Comparison of ENCODE assay signal across 10 cellular contexts in the genomic region with DNA sequence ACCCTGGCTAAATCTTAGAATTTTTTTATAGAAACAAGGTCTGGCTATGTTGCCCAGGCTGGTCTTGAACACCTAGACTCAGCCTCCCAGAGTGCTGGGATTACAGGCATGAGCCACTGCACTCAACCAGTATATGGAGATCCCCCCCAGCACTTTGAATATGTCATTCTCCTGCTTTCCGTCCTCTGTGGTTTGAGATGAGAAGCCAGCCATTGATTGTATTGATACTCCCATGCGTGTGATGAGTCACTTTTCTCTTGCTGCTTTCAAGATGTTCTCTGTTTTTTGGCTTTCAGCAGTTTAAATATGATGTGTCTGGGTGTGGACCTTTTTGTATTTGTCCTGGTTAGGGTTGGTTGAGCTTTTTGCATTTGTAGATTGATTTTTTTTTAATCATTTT.
DNase-seq lines count a peak whose midpoint lies in the region; ATAC-seq and TF ChIP-seq lines count a peak whose summit lies in the region.
"Had no signal": no experiment of that assay in that cellular context is flagged by ENCODE, and none has a peak within 500 bp of the region (broad histone marks: within the 10 kb centered on the region; RNA-seq: fewer than 3 reads in every experiment).

No MANE protein-coding gene starts in this region.

- TF ChIP-seq CTCF in MCF 10A (IDR thresholded peaks at IDR 0.05; ENCODE audit: unreplicated experiment), result no peak
- no peak for TF ChIP-seq CTCF in breast epithelium (IDR thresholded peaks at IDR 0.05)

- DNase-seq in MCF 10A (ENCODE audit: unreplicated experiment), result peak; percentile 3
- no peak for DNase-seq in breast epithelium (ENCODE audit: low spot score in 2 of 2)
- DNase-seq in adipocyte (ENCODE audit: low read depth), result peak; percentile 11
- DNase-seq in NCI-H774 (lab: John Stamatoyannopoulos, UW), result no peak
- DNase-seq in SJCRH30, result no peak
- no peak for DNase-seq in head of caudate nucleus

- no peaks in the 10 kb centered on the region for H3K27me3 ChIP-seq in breast epithelium
- no peaks in the 10 kb centered on the region for H3K27me3 ChIP-seq in adipocyte (replicated peaks; ENCODE audit: control insufficient read depth, insufficient read depth, low read length)
- H3K27me3 ChIP-seq in SJCRH30, result no peaks in the 10 kb centered on the region

- peak; percentile 92 for ATAC-seq in HG03097 (IDR thresholded peaks at IDR 0.05; ENCODE audit: low FRiP score, unreplicated experiment)

- no peak overlapping the region for H3K4me3 Mint-ChIP-seq in MCF 10A (ENCODE audit: unreplicated experiment)
- no peak overlapping the region for H3K4me3 Mint-ChIP-seq in stimulated activated naive CD8-positive, alpha-beta T cell treated with anti-CD3 and anti-CD28 coated beads, Interleukin-15, Interleukin-2, amounts not matched to agents 100 ng/mL and 50 ng/mL, for 24 hours
- H3K4me3 Mint-ChIP-seq: CD4-positive, CD25-positive, alpha-beta regulatory T cell; natural killer cell treated with Interleukin-12 subunit alpha and Interleukin-12 subunit beta and Interleukin-15 and Interleukin-18, amount 100 ng/mL, for 72 hours had no signal

- intact Hi-C loops in MCF 10A (cut with micrococcal nuclease) (no loop called here), breast epithelium (cut with DNase I; ENCODE audit: low total_unique reads) (no loop called here), head of caudate nucleus (cut with DNase I) (no loop called here)

- H3K4me3 ChIP-seq in breast epithelium (no peak overlapping the region), adipocyte (ENCODE audit: low read length) (no peak overlapping the region), SJCRH30 (no peak overlapping the region)

- CTCF ChIA-PET in MCF 10A (lab: Yijun Ruan, JAX), result interaction anchor here (0.7 to 1.8 kb wide), 4 partner anchors 14 to 240 kb away, joined by 3 to 5 read pairs (median 4); no protein-coding TSS in a partner anchor

- H3K27me3 Mint-ChIP-seq in MCF 10A (ENCODE audit: insufficient read depth, unreplicated experiment), result no peaks in the 10 kb centered on the region
- H3K27me3 Mint-ChIP-seq in stimulated activated naive CD8-positive, alpha-beta T cell treated with anti-CD3 and anti-CD28 coated beads, Interleukin-15, Interleukin-2, amounts not matched to agents 100 ng/mL and 50 ng/mL, for 24 hours, result no peaks in the 10 kb centered on the region
- H3K27me3 Mint-ChIP-seq: CD4-positive, CD25-positive, alpha-beta regulatory T cell had no signal

- H3K9ac ChIP-seq in adipocyte (ENCODE audit: low read length), result no peak overlapping the region

- H3K27ac Mint-ChIP-seq in MCF 10A (ENCODE audit: low read depth, unreplicated experiment), result peak overlapping the region; percentile 66
- peak overlapping the region; percentile 47 for H3K27ac Mint-ChIP-seq in stimulated activated naive CD8-positive, alpha-beta T cell treated with anti-CD3 and anti-CD28 coated beads, Interleukin-15, Interleukin-2, amounts not matched to agents 100 ng/mL and 50 ng/mL, for 24 hours
- H3K27ac Mint-ChIP-seq: CD4-positive, CD25-positive, alpha-beta regulatory T cell; natural killer cell treated with Interleukin-12 subunit alpha and Interleukin-12 subunit beta and Interleukin-15 and Interleukin-18, amount 100 ng/mL, for 72 hours had no signal

- H3K4me1 ChIP-seq in breast epithelium, result no peaks in the 10 kb centered on the region
- peaks cover 7% of the 10 kb centered on the region for H3K4me1 ChIP-seq in adipocyte (ENCODE audit: control insufficient read depth, insufficient read depth, low read length)
- H3K4me1 ChIP-seq in SJCRH30, result no peaks in the 10 kb centered on the region

- H3K9me3 ChIP-seq in breast epithelium (no peaks in the 10 kb centered on the region), adipocyte (ENCODE audit: control insufficient read depth, low read length) (no peaks in the 10 kb centered on the region), SJCRH30 (replicated peaks) (no peaks in the 10 kb centered on the region)

- H3K9me3 Mint-ChIP-seq in MCF 10A (ENCODE audit: unreplicated experiment), result no peaks in the 10 kb centered on the region
- no peaks in the 10 kb centered on the region for H3K9me3 Mint-ChIP-seq in stimulated activated naive CD8-positive, alpha-beta T cell treated with anti-CD3 and anti-CD28 coated beads, Interleukin-15, Interleukin-2, amounts not matched to agents 100 ng/mL and 50 ng/mL, for 24 hours
- H3K9me3 Mint-ChIP-seq: CD4-positive, CD25-positive, alpha-beta regulatory T cell; natural killer cell treated with Interleukin-12 subunit alpha and Interleukin-12 subunit beta and Interleukin-15 and Interleukin-18, amount 100 ng/mL, for 72 hours had no signal

- H3K4me1 Mint-ChIP-seq in MCF 10A (ENCODE audit: insufficient read depth, unreplicated experiment), result peaks cover 16% of the 10 kb centered on the region
- H3K4me1 Mint-ChIP-seq in stimulated activated naive CD8-positive, alpha-beta T cell treated with anti-CD3 and anti-CD28 coated beads, Interleukin-15, Interleukin-2, amounts not matched to agents 100 ng/mL and 50 ng/mL, for 24 hours (ENCODE audit: low read depth), result peaks cover 8% of the 10 kb centered on the region

- POLR2A ChIA-PET in MCF 10A (lab: Yijun Ruan, JAX), result no interaction called here

- BruUV-seq in MCF 10A (replicated peaks; lab: Mats Ljungman, UMichigan), result no TSS peak

- H3K36me3 ChIP-seq in breast epithelium, result no peaks in the 10 kb centered on the region
- peaks cover 84% of the 10 kb centered on the region for H3K36me3 ChIP-seq in adipocyte (ENCODE audit: control insufficient read depth, insufficient read depth, low read length, severe bottlenecking)
- peaks cover 5% of the 10 kb centered on the region for H3K36me3 ChIP-seq in SJCRH30

- H3K36me3 Mint-ChIP-seq in MCF 10A (ENCODE audit: insufficient read depth, unreplicated experiment), result peaks cover 80% of the 10 kb centered on the region
- no peaks in the 10 kb centered on the region for H3K36me3 Mint-ChIP-seq in stimulated activated naive CD8-positive, alpha-beta T cell treated with anti-CD3 and anti-CD28 coated beads, Interleukin-15, Interleukin-2, amounts not matched to agents 100 ng/mL and 50 ng/mL, for 24 hours (ENCODE audit: low read depth)
- H3K36me3 Mint-ChIP-seq: CD4-positive, CD25-positive, alpha-beta regulatory T cell; natural killer cell treated with Interleukin-12 subunit alpha and Interleukin-12 subunit beta and Interleukin-15 and Interleukin-18, amount 100 ng/mL, for 72 hours had no signal

- H3K27ac ChIP-seq in breast epithelium (no peak overlapping the region), SJCRH30 (no peak overlapping the region)

- no peak for TF ChIP-seq POLR2A in breast epithelium (IDR thresholded peaks at IDR 0.05)

Comparison
In these comparisons a context has a peak if more than half of its experiments do, and no peak if none do; other contexts are left out.
1. DNase-seq: peak in MCF 10A (single experiment) and adipocyte (single experiment); none in breast epithelium (0 of 2), NCI-H774 (single experiment), SJCRH30 (0 of 2) and head of caudate nucleus (0 of 42).